13 cellular contexts compared by ENCODE assay signal in genomic region chr19:11195681-11196080, GRCh38. TPM values are rescaled to one million over a fixed set of nuclear protein-coding genes. Genes with fewer than 3 reads are reported as not detected.
DNase-seq lines count a peak whose midpoint lies in the region; ATAC-seq and TF ChIP-seq lines count a peak whose summit lies in the region.
"Had no signal": no experiment of that assay in that cellular context is flagged by ENCODE, and none has a peak within 500 bp of the region (broad histone marks: within the 10 kb centered on the region; RNA-seq: fewer than 3 reads in every experiment).

No MANE protein-coding gene starts in this region.

- H3K9me3 Mint-ChIP-seq in natural killer cell treated with Interleukin-12 subunit alpha and Interleukin-12 subunit beta and Interleukin-15 and Interleukin-18, amount 100 ng/mL, for 72 hours, result no peaks in the 10 kb centered on the region
- no peaks in the 10 kb centered on the region for H3K9me3 Mint-ChIP-seq in Calu3 (ENCODE audit: low read depth, unreplicated experiment)

- no TSS peak for BruUV-seq in Calu3 (replicated peaks; lab: Mats Ljungman, UMichigan)

- 28% methylated on average over 12 of the region's 12 CpGs for WGBS in urinary bladder

- TF ChIP-seq CTCF in Calu3 (IDR thresholded peaks at IDR 0.05; ENCODE audit: unreplicated experiment), result no peak

- no peaks in the 10 kb centered on the region for H3K36me3 Mint-ChIP-seq in natural killer cell treated with Interleukin-12 subunit alpha and Interleukin-12 subunit beta and Interleukin-15 and Interleukin-18, amount 100 ng/mL, for 72 hours
- peaks cover 11% of the 10 kb centered on the region for H3K36me3 Mint-ChIP-seq in Calu3 (ENCODE audit: insufficient read depth, unreplicated experiment)

- peaks cover 5 to 17% of the 10 kb centered on the region in 2 donors for H3K4me1 ChIP-seq in duodenal mucosa (ENCODE audit: control insufficient read depth in 1 of 2, insufficient read depth in 2 of 2, low read length in 2 of 2)
- peaks cover 1% of the 10 kb centered on the region for H3K4me1 ChIP-seq in urinary bladder (ENCODE audit: insufficient read depth)
- H3K4me1 ChIP-seq: BE2C had no signal

- no peak overlapping the region for H3K27ac Mint-ChIP-seq in natural killer cell treated with Interleukin-12 subunit alpha and Interleukin-12 subunit beta and Interleukin-15 and Interleukin-18, amount 100 ng/mL, for 72 hours
- no peak overlapping the region for H3K27ac Mint-ChIP-seq in Calu3 (ENCODE audit: unreplicated experiment)

- ATAC-seq in Right ventricle myocardium inferior (no peak), left ventricle myocardium superior (no peak), HG02798 (IDR thresholded peaks at IDR 0.05; ENCODE audit: poor library complexity, unreplicated experiment) (no peak)
- ATAC-seq in natural killer cell treated with Interleukin-12 subunit alpha and Interleukin-12 subunit beta and Interleukin-15 and Interleukin-18, amount 100 ng/mL, for 72 hours, result no peak

- CTCF ChIA-PET in Calu3 (lab: Charles Lee), result interaction anchor here (0.6 kb wide), 1 partner anchor 60 kb away, joined by 7 read pairs; no protein-coding TSS in a partner anchor

- peak overlapping the region; percentile 20 for H3K27ac ChIP-seq in duodenal mucosa (ENCODE audit: low read depth, low read length)
- H3K27ac ChIP-seq in urinary bladder (ENCODE audit: low read depth), result peak overlapping the region; percentile 80

- peaks cover 0 to 4% of the 10 kb centered on the region in 2 donors for H3K27me3 Mint-ChIP-seq in natural killer cell treated with Interleukin-12 subunit alpha and Interleukin-12 subunit beta and Interleukin-15 and Interleukin-18, amount 100 ng/mL, for 72 hours
- no peaks in the 10 kb centered on the region for H3K27me3 Mint-ChIP-seq in Calu3 (ENCODE audit: unreplicated experiment)

- H3K4me3 ChIP-seq in duodenal mucosa (ENCODE audit: low read depth in 1 of 2, low read length in 2 of 2) (peak overlapping the region; percentile 40 to 43), urinary bladder (ENCODE audit: low read depth, low read length) (peak overlapping the region; percentile 46)

- H3K4me1 Mint-ChIP-seq in natural killer cell treated with Interleukin-12 subunit alpha and Interleukin-12 subunit beta and Interleukin-15 and Interleukin-18, amount 100 ng/mL, for 72 hours (ENCODE audit: low read depth in 2 of 2), result peaks cover 5 to 10% of the 10 kb centered on the region in 2 donors
- H3K4me1 Mint-ChIP-seq in Calu3 (ENCODE audit: low read depth, unreplicated experiment), result no peaks in the 10 kb centered on the region

- intact Hi-C loops in Right ventricle myocardium inferior (cut with DNase I) (no loop called here), left ventricle myocardium superior (cut with micrococcal nuclease) (no loop called here), Calu3 (cut with micrococcal nuclease; ENCODE audit: unreplicated experiment) (no loop called here)

- peaks cover 0 to 18% of the 10 kb centered on the region in 2 donors for H3K36me3 ChIP-seq in duodenal mucosa (ENCODE audit: control insufficient read depth in 1 of 2, insufficient read depth in 2 of 2, low read length in 2 of 2)
- peaks cover 7% of the 10 kb centered on the region for H3K36me3 ChIP-seq in urinary bladder (ENCODE audit: insufficient read depth)

- H3K9me3 ChIP-seq in duodenal mucosa (ENCODE audit: control insufficient read depth in 1 of 2, low read length in 2 of 2), result no peaks in the 10 kb centered on the region
- H3K9me3 ChIP-seq: BE2C had no signal

- no peaks in the 10 kb centered on the region for H3K27me3 ChIP-seq in duodenal mucosa (ENCODE audit: control insufficient read depth in 1 of 2, insufficient read depth in 2 of 2, low read length in 2 of 2)
- H3K27me3 ChIP-seq: BE2C had no signal

- peak; percentile 0 for DNase-seq in Right ventricle myocardium inferior (ENCODE audit: missing footprints)
- DNase-seq in left ventricle myocardium superior, result no peak
- DNase-seq in natural killer cell treated with Interleukin-12 subunit alpha and Interleukin-12 subunit beta and Interleukin-15 and Interleukin-18, amount 100 ng/mL, for 72 hours (ENCODE audit: low spot score), result no peak
- no peak for DNase-seq in HPDE6-E6E7 (ENCODE audit: extremely low spot score)
- DNase-seq in Calu3, result no peak
- DNase-seq: activated CD8-positive, alpha-beta memory T cell treated with anti-CD3 and anti-CD28 coated beads, Interleukin-2, amount 50 U/mL, for 4 hours; BE2C; cerebellar nuclear complex had no signal

- H3K9ac ChIP-seq in duodenal mucosa (ENCODE audit: low read depth in 1 of 2, low read length in 2 of 2), result peak overlapping the region in 1 of 2 donors; percentile 32

- peak overlapping the region; percentile 34 for H3K4me3 Mint-ChIP-seq in natural killer cell treated with Interleukin-12 subunit alpha and Interleukin-12 subunit beta and Interleukin-15 and Interleukin-18, amount 100 ng/mL, for 72 hours
- no peak overlapping the region for H3K4me3 Mint-ChIP-seq in Calu3 (ENCODE audit: low read depth, unreplicated experiment)

RNA-seq across cellular contexts. Expression of gene KANK2, which starts 1.7 kb away (rescaled TPM):
- total RNA-seq in Right ventricle myocardium inferior (434 TPM), left ventricle myocardium superior (471 TPM), urinary bladder (183 TPM), Calu3 (2022) (27.8 and 31.2 TPM in 2 replicates)
- 1 to 10 TPM; 3.9 to 5.2 TPM for total RNA-seq in natural killer cell treated with Interleukin-12 subunit alpha and Interleukin-12 subunit beta and Interleukin-15 and Interleukin-18, amount 100 ng/mL, for 72 hours
- polyA plus RNA-seq in urinary bladder, result 819 TPM

RNA-seq across cellular contexts. Expression of gene SPC24, which starts 40.1 kb away (rescaled TPM):
- total RNA-seq in Right ventricle myocardium inferior (8.6 TPM), left ventricle myocardium superior (8.1 TPM), urinary bladder (21.1 TPM), Calu3 (2022) (31.8 and 36.4 TPM in 2 replicates)
- 10 to 100 TPM; 26.6 to 48.3 TPM for total RNA-seq in natural killer cell treated with Interleukin-12 subunit alpha and Interleukin-12 subunit beta and Interleukin-15 and Interleukin-18, amount 100 ng/mL, for 72 hours
- polyA plus RNA-seq in urinary bladder, result 1.8 TPM

RNA-seq across cellular contexts. Expression of gene ANGPTL8, which starts 43.7 kb away (rescaled TPM):
- total RNA-seq in Right ventricle myocardium inferior (0.87 TPM), left ventricle myocardium superior (not detected), urinary bladder (not detected), Calu3 (2022) (not detected in 2 replicates)
- total RNA-seq in natural killer cell treated with Interleukin-12 subunit alpha and Interleukin-12 subunit beta and Interleukin-15 and Interleukin-18, amount 100 ng/mL, for 72 hours, result not detected
- polyA plus RNA-seq in urinary bladder, result 21.4 TPM
- total RNA-seq: LHCN-M2, renal cortical epithelial cell had no signal
